Comparison of ENCODE assay signal across 20 cellular contexts in genomic region chr17:71224824-71225575, GRCh38.
A peak's percentile ranks its signal among the peaks of the same experiment; 100 is the strongest.
DNase-seq lines count a peak whose midpoint lies in the region; ATAC-seq, FAIRE-seq and TF ChIP-seq lines count a peak whose summit lies in the region.
"Had no signal": no experiment of that assay in that cellular context is flagged by ENCODE, and none has a peak within 500 bp of the region (broad histone marks: within the 10 kb centered on the region; RNA-seq: fewer than 3 reads in every experiment).

No MANE protein-coding gene starts in this region.

- no peak for ATAC-seq in GM21447 (IDR thresholded peaks at IDR 0.05; ENCODE audit: unreplicated experiment)
- ATAC-seq: activated CD8-positive, alpha-beta memory T cell treated with anti-CD3 and anti-CD28 coated beads, Interleukin-2, amount 10 ng/mL, durations not matched to agents 7 days and 5 days; esophagus mucosa; Right ventricle myocardium inferior had no signal

- peaks cover 2% of the 10 kb centered on the region for H3K4me1 Mint-ChIP-seq in progenitor cell of endocrine pancreas (ENCODE audit: low read depth)
- H3K4me1 Mint-ChIP-seq: activated CD8-positive, alpha-beta memory T cell treated with anti-CD3 and anti-CD28 coated beads, Interleukin-2, amount 10 ng/mL, durations not matched to agents 7 days and 5 days; CD4-positive, CD25-positive, alpha-beta regulatory T cell had no signal

- peak; percentile 42 for FAIRE-seq in urothelium cell line (lab: Jason Lieb, UNC)
- FAIRE-seq: A204.1, H1 had no signal

- H3K36me3 Mint-ChIP-seq in progenitor cell of endocrine pancreas (ENCODE audit: insufficient read depth): no peaks in the 10 kb centered on the region
- H3K36me3 Mint-ChIP-seq: activated CD8-positive, alpha-beta memory T cell treated with anti-CD3 and anti-CD28 coated beads, Interleukin-2, amount 10 ng/mL, durations not matched to agents 7 days and 5 days; brain; CD4-positive, CD25-positive, alpha-beta regulatory T cell had no signal

- no peak overlapping the region for H3K27ac Mint-ChIP-seq in progenitor cell of endocrine pancreas
- H3K27ac Mint-ChIP-seq: activated CD8-positive, alpha-beta memory T cell treated with anti-CD3 and anti-CD28 coated beads, Interleukin-2, amount 10 ng/mL, durations not matched to agents 7 days and 5 days; brain; CD4-positive, CD25-positive, alpha-beta regulatory T cell; T-helper 2 cell treated with Interferon-gamma antibody and Interleukin-4, amounts not matched to agents 5 μg/mL and 100 μg/mL, for 36 hours had no signal

- H3K9me3 Mint-ChIP-seq in progenitor cell of endocrine pancreas (ENCODE audit: low read depth): no peaks in the 10 kb centered on the region
- H3K9me3 Mint-ChIP-seq: brain had no signal

- no peak for TF ChIP-seq CTCF in progenitor cell of endocrine pancreas (IDR thresholded peaks at IDR 0.05; ENCODE audit: unreplicated experiment)

- H3K27me3 Mint-ChIP-seq in progenitor cell of endocrine pancreas: peaks cover 16% of the 10 kb centered on the region
- H3K27me3 Mint-ChIP-seq: activated CD8-positive, alpha-beta memory T cell treated with anti-CD3 and anti-CD28 coated beads, Interleukin-2, amount 10 ng/mL, durations not matched to agents 7 days and 5 days; brain; CD4-positive, CD25-positive, alpha-beta regulatory T cell had no signal

- no peak overlapping the region for H3K4me3 Mint-ChIP-seq in progenitor cell of endocrine pancreas (ENCODE audit: low read depth)
- H3K4me3 Mint-ChIP-seq: activated CD8-positive, alpha-beta memory T cell treated with anti-CD3 and anti-CD28 coated beads, Interleukin-2, amount 10 ng/mL, durations not matched to agents 7 days and 5 days; brain; CD4-positive, CD25-positive, alpha-beta regulatory T cell; T-helper 2 cell treated with Interferon-gamma antibody and Interleukin-4, amounts not matched to agents 5 μg/mL and 100 μg/mL, for 36 hours had no signal

- DNase-seq in NCI-H2196 (lab: John Stamatoyannopoulos, UW; ENCODE audit: unreplicated experiment): peak; percentile 10
- no peak for DNase-seq in NCI-H2196 treated with DMSO at 0.1 percent for 48 hours (lab: John Stamatoyannopoulos, UW; ENCODE audit: unreplicated experiment)
- DNase-seq in NCI-H446 treated with DMSO at 0.1 percent for 48 hours (lab: John Stamatoyannopoulos, UW): peak; percentile 2
- DNase-seq in fibroblast of peridontal ligament (ENCODE audit: extremely low read depth): peak; percentile 11
- DNase-seq in urothelium cell line (ENCODE audit: low spot score): peak; percentile 64
- DNase-seq in progenitor cell of endocrine pancreas (ENCODE audit: low spot score, unreplicated experiment): no peak
- no peak for DNase-seq in activated T-cell treated with anti-CD3 and anti-CD28 coated beads, Interleukin-2, amount 50 U/mL, for 1 hour
- DNase-seq: activated CD4-positive, CD25-positive, alpha-beta regulatory T cell treated with anti-CD3 and anti-CD28 coated beads, Interleukin-2, amount 50 U/mL, for 72 hours; activated CD8-positive, alpha-beta memory T cell treated with anti-CD3 and anti-CD28 coated beads, Interleukin-2, amount 10 ng/mL, durations not matched to agents 7 days and 5 days; activated gamma-delta T cell; CD4-positive, CD25-positive, alpha-beta regulatory T cell; occipital lobe; tibial artery had no signal

Comparison
In these comparisons a context has a peak if more than half of its experiments do, and no peak if none do; other contexts are left out.
1. DNase-seq: peak in NCI-H2196 (single experiment), NCI-H446 treated with DMSO at 0.1 percent for 48 hours (single experiment), fibroblast of peridontal ligament (single experiment) and urothelium cell line (single experiment); none in NCI-H2196 treated with DMSO at 0.1 percent for 48 hours (single experiment), progenitor cell of endocrine pancreas (single experiment) and activated T-cell treated with anti-CD3 and anti-CD28 coated beads, Interleukin-2, amount 50 U/mL, for 1 hour (single experiment).